In the genomic region with DNA sequence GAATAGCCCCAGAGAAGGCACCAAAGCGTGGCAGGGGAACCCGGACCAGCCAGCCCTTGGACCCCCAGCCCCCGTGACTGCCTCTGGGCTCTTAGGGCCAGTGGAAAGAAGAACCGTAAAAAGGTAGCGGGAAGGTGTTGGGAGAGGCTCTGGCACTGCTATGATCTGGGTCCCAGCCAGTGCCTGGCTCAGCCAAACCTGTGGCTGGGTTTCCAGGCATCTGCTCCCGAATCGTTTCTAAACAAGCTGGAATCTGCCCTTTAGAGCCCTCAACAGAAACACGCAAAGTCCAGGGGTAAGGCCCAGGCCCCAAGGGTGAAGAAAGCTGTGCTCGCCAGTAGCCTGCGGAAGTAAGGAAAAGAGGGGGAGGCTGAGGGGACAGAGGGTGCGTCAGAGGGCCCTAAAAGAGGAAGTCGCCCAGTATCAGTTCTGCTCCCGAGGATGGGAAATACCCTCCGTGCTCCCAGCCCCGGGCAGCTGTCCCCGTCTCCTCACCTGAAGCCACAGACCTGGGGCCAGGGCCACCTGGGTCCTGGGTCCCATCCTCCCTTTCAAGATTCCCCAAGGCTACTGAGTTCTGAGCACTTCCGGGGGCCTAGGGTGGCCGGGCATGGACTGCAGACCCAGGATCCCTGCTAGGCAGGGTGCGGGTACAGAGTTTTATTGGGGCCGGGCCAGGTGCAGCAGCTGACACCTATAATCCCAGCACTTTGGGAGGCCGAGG, we compare ENCODE assay signal across 8 cellular contexts. TPM values are rescaled to one million over a fixed set of nuclear protein-coding genes. Genes with fewer than 3 reads are reported as not detected.
DNase-seq lines count a peak whose midpoint lies in the region; ATAC-seq and TF ChIP-seq lines count a peak whose summit lies in the region.

No MANE protein-coding gene starts in this region.

- H3K27ac Mint-ChIP-seq in stimulated activated naive CD8-positive, alpha-beta T cell treated with anti-CD3 and anti-CD28 coated beads, Interleukin-15, amount 100 ng/mL, for 72 hours = no peak overlapping the region
- H3K27ac Mint-ChIP-seq in activated naive CD8-positive, alpha-beta T cell treated with anti-CD3 and anti-CD28 coated beads for 36 hours = peak overlapping the region; percentile 67

- H3K27me3 ChIP-seq in neutrophil = peaks cover 7% of the 10 kb centered on the region
- no peaks in the 10 kb centered on the region for H3K27me3 ChIP-seq in ovary

- TF ChIP-seq CTCF in neutrophil (IDR thresholded peaks at IDR 0.05) (peak; percentile 35), ovary (IDR thresholded peaks at IDR 0.05) (no peak)

- WGBS in ovary, 3 donors = 86 to 88% (median 88%) methylated on average over 21 of the region's 21 CpGs

- peak; percentile 57 for DNase-seq in stimulated activated naive CD8-positive, alpha-beta T cell treated with anti-CD3 and anti-CD28 coated beads, Interleukin-15, Interleukin-2, amounts not matched to agents 100 U/mL and 50 U/mL, for 24 hours
- DNase-seq in stimulated activated naive CD8-positive, alpha-beta T cell treated with anti-CD3 and anti-CD28 coated beads, Interleukin-15, amount 100 ng/mL, for 72 hours = no peak
- no peak for DNase-seq in activated naive CD8-positive, alpha-beta T cell treated with anti-CD3 and anti-CD28 coated beads for 36 hours
- no peak for DNase-seq in stimulated activated CD4-positive, alpha-beta T cell treated with anti-CD3 and anti-CD28 coated beads, Interleukin-4, amount 100 ng/mL, for 4 hours
- DNase-seq in SK-N-DZ (ENCODE audit: low spot score) (no peak), ovary (no peak)

- peaks cover 94% of the 10 kb centered on the region for H3K4me1 Mint-ChIP-seq in stimulated activated naive CD8-positive, alpha-beta T cell treated with anti-CD3 and anti-CD28 coated beads, Interleukin-15, amount 100 ng/mL, for 72 hours
- peaks cover 86% of the 10 kb centered on the region for H3K4me1 Mint-ChIP-seq in activated naive CD8-positive, alpha-beta T cell treated with anti-CD3 and anti-CD28 coated beads for 36 hours

- no peaks in the 10 kb centered on the region for H3K36me3 ChIP-seq in neutrophil
- no peaks in the 10 kb centered on the region for H3K36me3 ChIP-seq in ovary

- H3K9me3 ChIP-seq in neutrophil = no peaks in the 10 kb centered on the region
- H3K9me3 ChIP-seq in ovary = no peaks in the 10 kb centered on the region

- H3K27me3 Mint-ChIP-seq in stimulated activated naive CD8-positive, alpha-beta T cell treated with anti-CD3 and anti-CD28 coated beads, Interleukin-15, amount 100 ng/mL, for 72 hours = no peaks in the 10 kb centered on the region
- H3K27me3 Mint-ChIP-seq in activated naive CD8-positive, alpha-beta T cell treated with anti-CD3 and anti-CD28 coated beads for 36 hours = no peaks in the 10 kb centered on the region

- H3K27ac ChIP-seq in neutrophil = peak overlapping the region; percentile 92
- H3K27ac ChIP-seq in ovary = no peak overlapping the region

- intact Hi-C loops in ovary (cut with DNase I) = no loop called here

- peaks cover 6 to 7% of the 10 kb centered on the region in 2 donors for H3K9me3 Mint-ChIP-seq in stimulated activated naive CD8-positive, alpha-beta T cell treated with anti-CD3 and anti-CD28 coated beads, Interleukin-15, amount 100 ng/mL, for 72 hours
- H3K9me3 Mint-ChIP-seq in activated naive CD8-positive, alpha-beta T cell treated with anti-CD3 and anti-CD28 coated beads for 36 hours = peaks cover 7% of the 10 kb centered on the region

- ATAC-seq in stimulated activated naive CD8-positive, alpha-beta T cell treated with anti-CD3 and anti-CD28 coated beads, Interleukin-15, Interleukin-2, amounts not matched to agents 100 U/mL and 50 U/mL, for 24 hours = peak; percentile 42
- no peak for ATAC-seq in stimulated activated naive CD8-positive, alpha-beta T cell treated with anti-CD3 and anti-CD28 coated beads, Interleukin-15, amount 100 ng/mL, for 72 hours
- ATAC-seq in HG03135 (IDR thresholded peaks at IDR 0.05; ENCODE audit: unreplicated experiment) = peak; percentile 78

- peaks cover 8% of the 10 kb centered on the region for H3K36me3 Mint-ChIP-seq in activated naive CD8-positive, alpha-beta T cell treated with anti-CD3 and anti-CD28 coated beads for 36 hours

- H3K4me3 Mint-ChIP-seq in stimulated activated naive CD8-positive, alpha-beta T cell treated with anti-CD3 and anti-CD28 coated beads, Interleukin-15, amount 100 ng/mL, for 72 hours = no peak overlapping the region
- no peak overlapping the region for H3K4me3 Mint-ChIP-seq in activated naive CD8-positive, alpha-beta T cell treated with anti-CD3 and anti-CD28 coated beads for 36 hours

- H3K4me1 ChIP-seq in neutrophil (ENCODE audit: control insufficient read depth in 1 of 2, insufficient read depth in 1 of 2, low read depth in 1 of 2, low read length in 1 of 2) (peaks cover 65 to 66% of the 10 kb centered on the region in 2 experiments), ovary (ENCODE audit: insufficient read depth) (no peaks in the 10 kb centered on the region)

- no peak for TF ChIP-seq POLR2A in ovary (IDR thresholded peaks at IDR 0.05)

- no peak for TF ChIP-seq EP300 in ovary (IDR thresholded peaks at IDR 0.05)

- H3K4me3 ChIP-seq in neutrophil (ENCODE audit: low read depth in 1 of 2, low read length in 1 of 2) (peak overlapping the region; percentile 3 to 48), ovary (no peak overlapping the region)

RNA-seq across cellular contexts. Expression of gene IL10RA, which starts 24.7 kb away (rescaled TPM):
- 10 to 100 TPM; 39.6 to 41.2 TPM for total RNA-seq in activated naive CD8-positive, alpha-beta T cell treated with anti-CD3 and anti-CD28 coated beads for 36 hours
- not detected in 2 replicates for polyA plus RNA-seq in SK-N-DZ (2014; cell fraction: cytosol; rRNA removed)
- not detected in 2 replicates for polyA plus RNA-seq in SK-N-DZ (2014; cell fraction: nucleus; rRNA removed)
- total RNA-seq in ovary = 10 to 100 TPM in 1 of 7 donors, 1 to 10 TPM in 6; 2.0 to 13.7 (median 6.7) TPM
- 10 to 100 TPM in 1 of 2 donors, 1 to 10 TPM in 1; 2.6 to 14.1 TPM for polyA plus RNA-seq in ovary
